In the genomic region with DNA sequence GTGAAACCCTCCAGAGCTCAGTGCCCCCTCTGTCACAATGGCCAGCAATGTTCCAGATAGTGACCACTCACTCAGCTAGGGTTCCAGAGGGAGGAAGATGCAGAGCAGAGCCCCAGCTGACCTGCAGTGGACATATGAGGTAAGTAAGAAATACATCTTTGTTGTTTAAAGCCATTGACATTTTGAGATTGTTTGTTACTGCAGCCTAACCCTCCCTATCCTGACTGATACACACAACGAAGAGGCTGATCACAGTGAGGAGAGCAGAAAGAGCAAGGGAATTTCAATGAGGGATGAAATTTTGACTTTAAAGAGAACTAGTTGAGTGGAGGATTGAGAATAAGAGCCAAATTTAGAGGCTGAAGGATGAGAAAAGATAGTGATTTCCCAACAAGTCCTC, we compare ENCODE assay signal across 1 cellular context.
TF ChIP-seq lines count a peak whose summit lies in the region.

No MANE protein-coding gene starts in this region.

TF ChIP-seq in HepG2, 621 proteins besides CTCF, POLR2A, EP300 and RAD21:
- TF ChIP-seq SRF (IDR thresholded peaks at IDR 0.05; ENCODE audit: low read depth, low read length) (no peak), ZNF12 (CRISPR knock-in tag; IDR thresholded peaks at IDR 0.05) (peak; percentile 70; the same call in 1 of the 2 replicates), THAP11 (CRISPR knock-in tag; IDR thresholded peaks at IDR 0.05) (no peak), WIZ (CRISPR knock-in tag; IDR thresholded peaks at IDR 0.05) (no peak), MTA3 (CRISPR knock-in tag; IDR thresholded peaks at IDR 0.05) (no peak), PAX8 (CRISPR knock-in tag; IDR thresholded peaks at IDR 0.05; ENCODE audit: borderline replicate concordance) (no peak), ZNF451 (CRISPR knock-in tag; IDR thresholded peaks at IDR 0.05) (no peak), MTF1 (CRISPR knock-in tag; IDR thresholded peaks at IDR 0.05) (no peak)
TF ChIP-seq in HepG2: peak in this region for 1.
